ENCODE assay signal across 8 cellular contexts in genomic region chr2:144659731-144660275, GRCh38.
DNase-seq lines count a peak whose midpoint lies in the region; ATAC-seq and TF ChIP-seq lines count a peak whose summit lies in the region.

No MANE protein-coding gene starts in this region.

- H3K36me3 Mint-ChIP-seq in endothelial cell (ENCODE audit: low read depth, unreplicated experiment): no peaks in the 10 kb centered on the region

- no peak overlapping the region for H3K4me3 Mint-ChIP-seq in endothelial cell (ENCODE audit: unreplicated experiment)

- intact Hi-C loops in PC-3 (cut with micrococcal nuclease): loop anchor here (10.0 kb wide), 2 partner anchors 325 to 385 kb away; a partner anchor contains a TSS
- intact Hi-C loops in mammary epithelial cell (cut with micrococcal nuclease): no loop called here
- intact Hi-C loops in prostate gland (cut with DNase I): no loop called here

- peak overlapping the region; percentile 64 for H3K9ac ChIP-seq in PC-3 (ENCODE audit: low read length)
- H3K9ac ChIP-seq in mammary epithelial cell (ENCODE audit: insufficient read depth, low read length): no peak overlapping the region
- peak overlapping the region; percentile 59 for H3K9ac ChIP-seq in skeletal muscle satellite cell (ENCODE audit: low read depth, low read length)

- POLR2A ChIA-PET in PC-3 (lab: Charles Lee; ENCODE audit: unreplicated experiment): interaction anchor here (0.5 kb wide), 1 partner anchor 38 kb away, joined by 3 read pairs; no protein-coding TSS in a partner anchor

- TF ChIP-seq POLR2A in prostate gland (IDR thresholded peaks at IDR 0.05): no peak

- no peaks in the 10 kb centered on the region for H3K27me3 Mint-ChIP-seq in endothelial cell (ENCODE audit: unreplicated experiment)

- H3F3A ChIP-seq in PC-3 (ENCODE audit: low read length, unreplicated experiment): no peaks in the 10 kb centered on the region

- H2AFZ ChIP-seq in PC-3 (ENCODE audit: low read length): peak overlapping the region; percentile 69; the same call in 1 of the 2 replicates
- H2AFZ ChIP-seq in mammary epithelial cell (ENCODE audit: low read depth, low read length): peak overlapping the region; percentile 87

- ATAC-seq in PC-3: peak; percentile 99
- ATAC-seq in GM19035 (IDR thresholded peaks at IDR 0.05; ENCODE audit: unreplicated experiment): no peak

- H3K27ac ChIP-seq in PC-3 (ENCODE audit: low read length) (peak overlapping the region; percentile 88), mammary epithelial cell (ENCODE audit: insufficient read depth, low read depth, low read length) (peak overlapping the region; percentile 78), prostate gland (no peak overlapping the region)

- H3K4me1 ChIP-seq in PC-3 (ENCODE audit: insufficient read depth, low read length): peaks cover 21% of the 10 kb centered on the region
- H3K4me1 ChIP-seq in mammary epithelial cell (ENCODE audit: insufficient read depth, low read length): peaks cover 25% of the 10 kb centered on the region
- peaks cover 31% of the 10 kb centered on the region for H3K4me1 ChIP-seq in skeletal muscle satellite cell (ENCODE audit: control insufficient read depth, insufficient read depth, low read length)
- H3K4me1 ChIP-seq in prostate gland (replicated peaks): no peaks in the 10 kb centered on the region

- dilution Hi-C loops in mammary epithelial cell (cut with HindIII; ENCODE audit: low sequenced_read_pairs): no loop called here

- peak; percentile 93 for DNase-seq in EH (ENCODE audit: low read depth)
- DNase-seq in PC-3: peak; percentile 96
- DNase-seq in mammary epithelial cell: peak; percentile 100
- DNase-seq in prostate gland (ENCODE audit: low spot score): no peak
- DNase-seq in endothelial cell (ENCODE audit: low spot score): no peak
- DNase-seq in HT-29 (ENCODE audit: low spot score): no peak

- in situ Hi-C loops in mammary epithelial cell (cut with MboI; ENCODE audit: low sequenced_read_pairs in 2 of 2): no loop called here

- H3K4me2 ChIP-seq in PC-3 (ENCODE audit: low read length): peak overlapping the region; percentile 75
- peak overlapping the region; percentile 65 for H3K4me2 ChIP-seq in mammary epithelial cell (ENCODE audit: insufficient read depth, low read depth, low read length)
- peak overlapping the region; percentile 49 for H3K4me2 ChIP-seq in skeletal muscle satellite cell (ENCODE audit: low read length)

- CTCF ChIA-PET in PC-3 (lab: Charles Lee): no interaction called here
- CTCF ChIA-PET in mammary epithelial cell (lab: Charles Lee; ENCODE audit: low non-redundant PET): interaction anchor here (0.5 kb wide), 2 partner anchors 83 to 163 kb away, joined by 3 to 16 read pairs; no protein-coding TSS in a partner anchor

- peaks cover 17% of the 10 kb centered on the region for H3K4me1 Mint-ChIP-seq in endothelial cell (ENCODE audit: unreplicated experiment)

- H3K79me2 ChIP-seq in PC-3 (ENCODE audit: low read length): no peaks in the 10 kb centered on the region
- no peaks in the 10 kb centered on the region for H3K79me2 ChIP-seq in mammary epithelial cell (ENCODE audit: insufficient read depth, low read length)

- H3K9me2 ChIP-seq in PC-3 (replicated peaks; ENCODE audit: low read length): no peaks in the 10 kb centered on the region

- H3K9me3 Mint-ChIP-seq in endothelial cell (ENCODE audit: unreplicated experiment): no peaks in the 10 kb centered on the region

- H3K27me3 ChIP-seq in PC-3 (ENCODE audit: low read length) (no peaks in the 10 kb centered on the region), mammary epithelial cell (ENCODE audit: insufficient read depth, low read length) (no peaks in the 10 kb centered on the region), skeletal muscle satellite cell (ENCODE audit: control insufficient read depth, insufficient read depth, low read length) (no peaks in the 10 kb centered on the region), prostate gland (replicated peaks; ENCODE audit: insufficient read depth) (no peaks in the 10 kb centered on the region)

- H3K9me3 ChIP-seq in PC-3 (ENCODE audit: low read length) (no peaks in the 10 kb centered on the region), mammary epithelial cell (replicated peaks; ENCODE audit: insufficient read depth, low read length) (no peaks in the 10 kb centered on the region), skeletal muscle satellite cell (replicated peaks; ENCODE audit: low read length) (no peaks in the 10 kb centered on the region), prostate gland (no peaks in the 10 kb centered on the region)

- no peaks in the 10 kb centered on the region for H4K20me1 ChIP-seq in PC-3 (ENCODE audit: low read length)
- H4K20me1 ChIP-seq in mammary epithelial cell (ENCODE audit: insufficient read depth, low read length): no peaks in the 10 kb centered on the region

- BruUV-seq in PC-3 (replicated peaks; lab: Mats Ljungman, UMichigan) (no TSS peak), mammary epithelial cell (replicated peaks; lab: Mats Ljungman, UMichigan) (no TSS peak)

- WGBS in mammary epithelial cell (ENCODE audit: low coverage, missing lambda C conversion rate): 4% methylated on average over 10 of the region's 10 CpGs
- WGBS in prostate gland: 88% methylated on average over 10 of the region's 10 CpGs

- H3K36me3 ChIP-seq in PC-3 (ENCODE audit: low read depth, low read length): no peaks in the 10 kb centered on the region
- no peaks in the 10 kb centered on the region for H3K36me3 ChIP-seq in mammary epithelial cell (ENCODE audit: insufficient read depth, low read length)
- no peaks in the 10 kb centered on the region for H3K36me3 ChIP-seq in skeletal muscle satellite cell (ENCODE audit: insufficient read depth, low read length)
- H3K36me3 ChIP-seq in prostate gland: no peaks in the 10 kb centered on the region

- TF ChIP-seq CTCF in PC-3 (conservative IDR thresholded peaks at IDR 0.05; ENCODE audit: low read depth, low read length) (no peak), mammary epithelial cell (conservative IDR thresholded peaks at IDR 0.05 in 1 of 2, IDR thresholded peaks at IDR 0.05 in 1 of 2; ENCODE audit: extremely low read depth in 1 of 2, insufficient read depth in 1 of 2, low read depth in 1 of 2, low read length in 2 of 2) (no peak), prostate gland (IDR thresholded peaks at IDR 0.05) (no peak), endothelial cell (IDR thresholded peaks at IDR 0.05; ENCODE audit: unreplicated experiment) (no peak)

- H3K4me3 ChIP-seq in PC-3 (ENCODE audit: low read length) (0 out of 2 replicates have a peak overlapping the region, but pooled peaks have one; percentile 36), mammary epithelial cell (replicated peaks in 1 of 3; ENCODE audit: insufficient read depth in 1 of 3, low read depth in 2 of 3, low read length in 3 of 3) (no peak overlapping the region), skeletal muscle satellite cell (ENCODE audit: low read length) (peak overlapping the region; percentile 23), prostate gland (no peak overlapping the region)

- no peak overlapping the region for H3K27ac Mint-ChIP-seq in endothelial cell (ENCODE audit: unreplicated experiment)

Comparison
In these comparisons a context has a peak if more than half of its experiments do, and no peak if none do; other contexts are left out.
1. DNase-seq: peak in EH (single experiment), PC-3 (single experiment) and mammary epithelial cell (single experiment); none in prostate gland (single experiment), endothelial cell (single experiment) and HT-29 (single experiment).
2. H3K27ac ChIP-seq: peak in PC-3 (single experiment) and mammary epithelial cell (single experiment); none in prostate gland (0 of 2).
3. H3K4me3 ChIP-seq: peak in PC-3 (single experiment) and skeletal muscle satellite cell (single experiment); none in mammary epithelial cell (0 of 3) and prostate gland (0 of 2).
4. Peak in every context shown above with its lines, with median percentiles within 50 percentile points of each other: H3K4me2 ChIP-seq.